In genomic region chr7:27925573-27926201, GRCh38 we compare ENCODE assay signal across 18 cellular contexts.
DNase-seq lines count a peak whose midpoint lies in the region; ATAC-seq, FAIRE-seq and TF ChIP-seq lines count a peak whose summit lies in the region.
"Had no signal": no experiment of that assay in that cellular context is flagged by ENCODE, and none has a peak within 500 bp of the region (broad histone marks: within the 10 kb centered on the region; RNA-seq: fewer than 3 reads in every experiment).

No MANE protein-coding gene starts in this region.

- H3K27ac Mint-ChIP-seq in natural killer cell treated with Interleukin-12 subunit alpha and Interleukin-12 subunit beta and Interleukin-15 and Interleukin-18, amount 100 ng/mL, for 72 hours, result peak overlapping the region; percentile 66 to 87
- no peak overlapping the region for H3K27ac Mint-ChIP-seq in progenitor cell of endocrine pancreas
- H3K27ac Mint-ChIP-seq in CD8-positive, alpha-beta T cell, result no peak overlapping the region

- no peaks in the 10 kb centered on the region for H3K36me3 ChIP-seq in CD8-positive, alpha-beta T cell (ENCODE audit: insufficient read depth, low read length)
- H3K36me3 ChIP-seq: BLaER1 had no signal

- no peaks in the 10 kb centered on the region for H3K4me1 ChIP-seq in CD8-positive, alpha-beta T cell (ENCODE audit: insufficient read depth, low read length)

- DNase-seq in GM18507 (ENCODE audit: extremely low spot score, insufficient read length, low read depth) (no peak), SHP77 (lab: John Stamatoyannopoulos, UW) (no peak), progenitor cell of endocrine pancreas (ENCODE audit: low spot score, unreplicated experiment) (no peak), amniotic stem cell (lab: John Stamatoyannopoulos, UW) (no peak)
- no peak for DNase-seq in natural killer cell treated with Interleukin-12 subunit alpha and Interleukin-12 subunit beta and Interleukin-15 and Interleukin-18, amount 100 ng/mL, for 72 hours (ENCODE audit: low spot score)
- no peak for DNase-seq in CD8-positive, alpha-beta T cell
- DNase-seq: activated CD4-positive, alpha-beta T cell treated with anti-CD3 and anti-CD28 coated beads for 4 hours; activated T-cell treated with anti-CD3 and anti-CD28 coated beads for 4 hours; caudate nucleus; DND-41; effector memory CD4-positive, alpha-beta T cell; hypothalamus; mucosa of descending colon; MV-4-11 had no signal

- peak overlapping the region; percentile 10 for H3K4me3 Mint-ChIP-seq in natural killer cell treated with Interleukin-12 subunit alpha and Interleukin-12 subunit beta and Interleukin-15 and Interleukin-18, amount 100 ng/mL, for 72 hours
- no peak overlapping the region for H3K4me3 Mint-ChIP-seq in progenitor cell of endocrine pancreas (ENCODE audit: low read depth)
- H3K4me3 Mint-ChIP-seq in CD8-positive, alpha-beta T cell, result no peak overlapping the region

- H3K36me3 Mint-ChIP-seq in natural killer cell treated with Interleukin-12 subunit alpha and Interleukin-12 subunit beta and Interleukin-15 and Interleukin-18, amount 100 ng/mL, for 72 hours, result no peaks in the 10 kb centered on the region
- no peaks in the 10 kb centered on the region for H3K36me3 Mint-ChIP-seq in progenitor cell of endocrine pancreas (ENCODE audit: insufficient read depth)
- no peaks in the 10 kb centered on the region for H3K36me3 Mint-ChIP-seq in CD8-positive, alpha-beta T cell

- intact Hi-C loops in CD8-positive, alpha-beta T cell (cut with DNase I, micrococcal nuclease), result no loop called here

- CTCF ChIA-PET in CD8-positive, alpha-beta T cell (lab: Charles Lee), result interaction anchor here (1.8 kb wide), 1 partner anchor 730 kb away, joined by 6 read pairs; no protein-coding TSS in a partner anchor

- no peak overlapping the region for H3K4me3 ChIP-seq in CD8-positive, alpha-beta T cell (ENCODE audit: low read depth, low read length)
- H3K4me3 ChIP-seq: BLaER1, mucosa of descending colon, smooth muscle cell had no signal

- peak; percentile 65 for FAIRE-seq in GM18507 (lab: Jason Lieb, UNC)

- no peaks in the 10 kb centered on the region for H3K27me3 Mint-ChIP-seq in natural killer cell treated with Interleukin-12 subunit alpha and Interleukin-12 subunit beta and Interleukin-15 and Interleukin-18, amount 100 ng/mL, for 72 hours
- no peaks in the 10 kb centered on the region for H3K27me3 Mint-ChIP-seq in progenitor cell of endocrine pancreas
- H3K27me3 Mint-ChIP-seq in CD8-positive, alpha-beta T cell (ENCODE audit: low read depth), result no peaks in the 10 kb centered on the region

- no peaks in the 10 kb centered on the region for H3K9me3 ChIP-seq in CD8-positive, alpha-beta T cell (ENCODE audit: low read length)
- H3K9me3 ChIP-seq: BLaER1, mucosa of descending colon had no signal

- H3K4me1 Mint-ChIP-seq in natural killer cell treated with Interleukin-12 subunit alpha and Interleukin-12 subunit beta and Interleukin-15 and Interleukin-18, amount 100 ng/mL, for 72 hours (ENCODE audit: low read depth in 2 of 2), result peaks cover 23 to 27% of the 10 kb centered on the region in 2 donors
- peaks cover 2% of the 10 kb centered on the region for H3K4me1 Mint-ChIP-seq in progenitor cell of endocrine pancreas (ENCODE audit: low read depth)
- no peaks in the 10 kb centered on the region for H3K4me1 Mint-ChIP-seq in CD8-positive, alpha-beta T cell (ENCODE audit: low read depth)

- ATAC-seq in GM21447 (IDR thresholded peaks at IDR 0.05; ENCODE audit: unreplicated experiment) (peak; percentile 55), HG03354 (IDR thresholded peaks at IDR 0.05; ENCODE audit: poor library complexity, severe bottlenecking, unreplicated experiment) (peak; percentile 50)
- ATAC-seq in natural killer cell treated with Interleukin-12 subunit alpha and Interleukin-12 subunit beta and Interleukin-15 and Interleukin-18, amount 100 ng/mL, for 72 hours, result peak; percentile 74 to 82
- no peak for ATAC-seq in CD8-positive, alpha-beta T cell
- ATAC-seq: mucosa of descending colon had no signal

- H3K27me3 ChIP-seq in CD8-positive, alpha-beta T cell (ENCODE audit: insufficient read depth, low read length), result no peaks in the 10 kb centered on the region
- H3K27me3 ChIP-seq: BLaER1 had no signal

- H3K27ac ChIP-seq in CD8-positive, alpha-beta T cell (ENCODE audit: low read depth, low read length), result no peak overlapping the region
- H3K27ac ChIP-seq: BLaER1 had no signal

- POLR2A ChIA-PET in CD8-positive, alpha-beta T cell (lab: Charles Lee), result no interaction called here

- no peaks in the 10 kb centered on the region for H3K9me3 Mint-ChIP-seq in natural killer cell treated with Interleukin-12 subunit alpha and Interleukin-12 subunit beta and Interleukin-15 and Interleukin-18, amount 100 ng/mL, for 72 hours
- H3K9me3 Mint-ChIP-seq in progenitor cell of endocrine pancreas (ENCODE audit: low read depth), result no peaks in the 10 kb centered on the region
- H3K9me3 Mint-ChIP-seq in CD8-positive, alpha-beta T cell, result no peaks in the 10 kb centered on the region

- TF ChIP-seq CTCF in progenitor cell of endocrine pancreas (IDR thresholded peaks at IDR 0.05; ENCODE audit: unreplicated experiment), result no peak
- no peak for TF ChIP-seq CTCF in CD8-positive, alpha-beta T cell (IDR thresholded peaks at IDR 0.05)

Comparison
In these comparisons a context has a peak if more than half of its experiments do, and no peak if none do; other contexts are left out.
1. H3K27ac Mint-ChIP-seq: peak in natural killer cell treated with Interleukin-12 subunit alpha and Interleukin-12 subunit beta and Interleukin-15 and Interleukin-18, amount 100 ng/mL, for 72 hours (2 of 2); none in progenitor cell of endocrine pancreas (single experiment) and CD8-positive, alpha-beta T cell (single experiment).